10 cellular contexts compared by ENCODE assay signal in genomic region chr13:114143806-114144605, GRCh38. TPM values are rescaled to one million over a fixed set of nuclear protein-coding genes. Genes with fewer than 3 reads are reported as not detected.
DNase-seq lines count a peak whose midpoint lies in the region; ATAC-seq and TF ChIP-seq lines count a peak whose summit lies in the region.
"Had no signal": no experiment of that assay in that cellular context is flagged by ENCODE, and none has a peak within 500 bp of the region (broad histone marks: within the 10 kb centered on the region; RNA-seq: fewer than 3 reads in every experiment).

No MANE protein-coding gene starts in this region.

- H3F3A ChIP-seq in smooth muscle cell (ENCODE audit: low read depth) = no peaks in the 10 kb centered on the region

- CTCF ChIA-PET in OCI-LY7 (lab: Charles Lee; ENCODE audit: unreplicated experiment) = no interaction called here

- TF ChIP-seq POLR2A in body of pancreas (IDR thresholded peaks at IDR 0.05) = no peak

- H3K79me2 ChIP-seq in OCI-LY7 (ENCODE audit: insufficient read depth, low read depth, low read length) (no peaks in the 10 kb centered on the region), smooth muscle cell (ENCODE audit: low read depth) (no peaks in the 10 kb centered on the region)

- H4K20me1 ChIP-seq in OCI-LY7 (ENCODE audit: insufficient read depth, low read length) (no peaks in the 10 kb centered on the region), smooth muscle cell (ENCODE audit: low read depth) (no peaks in the 10 kb centered on the region)

- H3K27me3 ChIP-seq in cardiac muscle cell (no peaks in the 10 kb centered on the region), left ventricle myocardium inferior (ENCODE audit: low read depth) (no peaks in the 10 kb centered on the region), body of pancreas (no peaks in the 10 kb centered on the region), smooth muscle cell (ENCODE audit: low read depth) (no peaks in the 10 kb centered on the region)
- H3K27me3 ChIP-seq: upper lobe of left lung had no signal

- H3K9me3 ChIP-seq in cardiac muscle cell (ENCODE audit: low read depth) (no peaks in the 10 kb centered on the region), left ventricle myocardium inferior (replicated peaks) (no peaks in the 10 kb centered on the region), OCI-LY7 (ENCODE audit: low read length) (no peaks in the 10 kb centered on the region), body of pancreas (no peaks in the 10 kb centered on the region), smooth muscle cell (replicated peaks; ENCODE audit: low read depth) (no peaks in the 10 kb centered on the region)
- H3K9me3 ChIP-seq: upper lobe of left lung had no signal

- H3K36me3 ChIP-seq in cardiac muscle cell (no peaks in the 10 kb centered on the region), left ventricle myocardium inferior (no peaks in the 10 kb centered on the region), OCI-LY7 (ENCODE audit: insufficient read depth, low read length) (no peaks in the 10 kb centered on the region), body of pancreas (replicated peaks in 1 of 2; ENCODE audit: insufficient read depth in 1 of 2, low read depth in 2 of 2) (no peaks in the 10 kb centered on the region), smooth muscle cell (ENCODE audit: low read depth) (no peaks in the 10 kb centered on the region)
- H3K36me3 ChIP-seq: upper lobe of left lung had no signal

- TF ChIP-seq CTCF in cardiac muscle cell (IDR thresholded peaks at IDR 0.05; ENCODE audit: low read depth, low read length) (peak; percentile 13), left ventricle myocardium inferior (IDR thresholded peaks at IDR 0.05; ENCODE audit: borderline replicate concordance) (no peak), OCI-LY7 (conservative IDR thresholded peaks at IDR 0.05; ENCODE audit: low read length) (peak; percentile 71), body of pancreas (IDR thresholded peaks at IDR 0.05) (peak in 4 of 7 experiments; percentile 7 to 41 (median 40)), smooth muscle cell (IDR thresholded peaks at IDR 0.05; ENCODE audit: borderline replicate concordance, insufficient read depth, poor library complexity, severe bottlenecking) (peak; percentile 26)

- intact Hi-C loops in left ventricle myocardium inferior (cut with micrococcal nuclease) = no loop called here
- intact Hi-C loops in OCI-LY7 (cut with micrococcal nuclease; ENCODE audit: unreplicated experiment) = loop anchor here (2.0 kb wide), 1 partner anchor 83 kb away; no protein-coding TSS in a partner anchor
- intact Hi-C loops in body of pancreas (cut with DNase I) = no loop called here

- POLR2A ChIA-PET in OCI-LY7 (lab: Charles Lee) = no interaction called here

- H3K9ac ChIP-seq in smooth muscle cell (ENCODE audit: low read depth) = no peak overlapping the region

- H3K27ac ChIP-seq in cardiac muscle cell (no peak overlapping the region), left ventricle myocardium inferior (replicated peaks) (no peak overlapping the region), OCI-LY7 (ENCODE audit: low read depth, low read length, poor library complexity, severe bottlenecking) (peak overlapping the region; percentile 70), body of pancreas (peak overlapping the region; percentile 72 to 87 (median 82)), smooth muscle cell (ENCODE audit: low read depth) (no peak overlapping the region)

- 42 to 69% methylated on average over 16 to 24 of the region's 24 CpGs for WGBS in body of pancreas, 2 donors
- 77% methylated on average over 24 of the region's 24 CpGs for WGBS in smooth muscle cell (ENCODE audit: low lambda C conversion rate)

- no peaks in the 10 kb centered on the region for H3K4me1 ChIP-seq in cardiac muscle cell (ENCODE audit: low read depth)
- no peaks in the 10 kb centered on the region for H3K4me1 ChIP-seq in left ventricle myocardium inferior
- H3K4me1 ChIP-seq in OCI-LY7 (ENCODE audit: insufficient read depth, low read length, poor library complexity, severe bottlenecking) = peaks cover 35% of the 10 kb centered on the region
- H3K4me1 ChIP-seq in body of pancreas = peaks cover 39% of the 10 kb centered on the region
- no peaks in the 10 kb centered on the region for H3K4me1 ChIP-seq in smooth muscle cell (ENCODE audit: low read depth)

- H3K4me3 ChIP-seq in cardiac muscle cell = no peak overlapping the region
- H3K4me3 ChIP-seq in left ventricle myocardium inferior = no peak overlapping the region
- H3K4me3 ChIP-seq in OCI-LY7 (ENCODE audit: low read depth, low read length, poor library complexity, severe bottlenecking) = no peak overlapping the region
- no peak overlapping the region for H3K4me3 ChIP-seq in body of pancreas
- H3K4me3 ChIP-seq in smooth muscle cell = no peak overlapping the region
- H3K4me3 ChIP-seq: lung, upper lobe of left lung had no signal

- DNase-seq in cardiac muscle cell (ENCODE audit: low read depth in 1 of 2, low spot score in 1 of 2) (peak in 1 of 2 donors; percentile 49), left ventricle myocardium inferior (no peak), OCI-LY7 (ENCODE audit: low spot score) (peak; percentile 78), body of pancreas (peak; percentile 55 to 81 (median 69)), smooth muscle cell (lab: John Stamatoyannopoulos, UW; ENCODE audit: unreplicated experiment) (no peak), RPMI8226 (no peak), epidermal melanocyte (ENCODE audit: insufficient read length, low spot score) (no peak)
- DNase-seq: upper lobe of left lung had no signal

- H3K9me2 ChIP-seq in OCI-LY7 (ENCODE audit: insufficient read depth, low read length) = no peaks in the 10 kb centered on the region

- H2AFZ ChIP-seq in OCI-LY7 (ENCODE audit: low read length) (peak overlapping the region; percentile 87; the same call in 1 of the 2 replicates), smooth muscle cell (ENCODE audit: low read depth) (no peak overlapping the region)

- no TSS peak for BruUV-seq in OCI-LY7 (replicated peaks; lab: Mats Ljungman, UMichigan)

- peak overlapping the region; percentile 65 for H3K4me2 ChIP-seq in OCI-LY7 (ENCODE audit: low read length)
- no peak overlapping the region for H3K4me2 ChIP-seq in smooth muscle cell

- ATAC-seq in body of pancreas (peak; percentile 57), GM18858 (IDR thresholded peaks at IDR 0.05; ENCODE audit: unreplicated experiment) (no peak)

RNA-seq across cellular contexts. Expression of gene RASA3, which starts 11.6 kb away (rescaled TPM):
- 18.1 and 26.0 TPM in 2 replicates for total RNA-seq in cardiac muscle cell
- polyA plus RNA-seq in cardiac muscle cell = 14.0 and 21.4 TPM in 2 replicates
- total RNA-seq in left ventricle myocardium inferior = 9.5 TPM
- 3.6 and 4.4 TPM in 2 replicates for total RNA-seq in OCI-LY7 (2014; rRNA removed; shearing (Covaris generic))
- 15.0 and 17.9 TPM in 2 replicates for total RNA-seq in OCI-LY7 (2022)
- total RNA-seq in body of pancreas = 10 to 100 TPM; 10.2 to 19.2 TPM
- 21.3 and 23.4 TPM in 2 replicates for total RNA-seq in smooth muscle cell
- 24.4 and 26.8 TPM in 2 replicates for polyA plus RNA-seq in smooth muscle cell

RNA-seq across cellular contexts. Expression of gene CFAP97D2, which starts 35.1 kb away (rescaled TPM):
- not detected in 2 replicates for total RNA-seq in cardiac muscle cell
- 0.19 TPM in 1 of 2 replicates, not detected in the other for polyA plus RNA-seq in cardiac muscle cell
- not detected for total RNA-seq in left ventricle myocardium inferior
- not detected in 2 replicates for total RNA-seq in OCI-LY7 (2014; rRNA removed; shearing (Covaris generic))
- not detected in 2 replicates for total RNA-seq in OCI-LY7 (2022)
- not detected for total RNA-seq in body of pancreas
- total RNA-seq in smooth muscle cell = not detected in 2 replicates
- not detected in 2 replicates for polyA plus RNA-seq in smooth muscle cell

Comparison
In these comparisons a context has a peak if more than half of its experiments do, and no peak if none do; other contexts are left out.
1. DNase-seq: peak in OCI-LY7 (single experiment) and body of pancreas (4 of 4); none in left ventricle myocardium inferior (single experiment), smooth muscle cell (single experiment), RPMI8226 (single experiment) and epidermal melanocyte (single experiment).
2. H3K27ac ChIP-seq: peak in OCI-LY7 (single experiment) and body of pancreas (4 of 4); none in cardiac muscle cell (single experiment), left ventricle myocardium inferior (single experiment) and smooth muscle cell (single experiment).